In genomic region chr6:146997062-146997461, GRCh38 we compare ENCODE assay signal across 18 cellular contexts.
A peak's percentile ranks its signal among the peaks of the same experiment; 100 is the strongest.
DNase-seq lines count a peak whose midpoint lies in the region; ATAC-seq, FAIRE-seq and TF ChIP-seq lines count a peak whose summit lies in the region.
"Had no signal": no experiment of that assay in that cellular context is flagged by ENCODE, and none has a peak within 500 bp of the region (broad histone marks: within the 10 kb centered on the region; RNA-seq: fewer than 3 reads in every experiment).

No MANE protein-coding gene starts in this region.

- no peaks in the 10 kb centered on the region for H3K36me3 ChIP-seq in SK-N-SH (replicated peaks in 1 of 2; ENCODE audit: control insufficient read depth in 1 of 2, insufficient read depth in 2 of 2, low read length in 1 of 2)
- no peaks in the 10 kb centered on the region for H3K36me3 ChIP-seq in skeletal muscle satellite cell (ENCODE audit: insufficient read depth, low read length)
- H3K36me3 ChIP-seq: heart right ventricle had no signal

- H3K9me3 ChIP-seq in SK-N-SH, result no peaks in the 10 kb centered on the region
- H3K9me3 ChIP-seq in skeletal muscle satellite cell (replicated peaks; ENCODE audit: low read length), result no peaks in the 10 kb centered on the region
- H3K9me3 ChIP-seq: body of pancreas had no signal

- H3K9ac ChIP-seq in SK-N-SH, result no peak overlapping the region
- no peak overlapping the region for H3K9ac ChIP-seq in skeletal muscle satellite cell (ENCODE audit: low read depth, low read length)

- peak overlapping the region in 1 of 2 experiments; percentile 57; a peak in 2 of 4 replicates for H3K27ac ChIP-seq in SK-N-SH (ENCODE audit: low read depth in 2 of 2, low read length in 1 of 2)
- H3K27ac ChIP-seq: body of pancreas, heart right ventricle had no signal

- peak; percentile 75 for FAIRE-seq in H54 (lab: Jason Lieb, UNC)
- FAIRE-seq: G401.6, urothelium cell line had no signal

- no peaks in the 10 kb centered on the region for H4K20me1 ChIP-seq in SK-N-SH (ENCODE audit: insufficient read depth)

- H3K4me3 ChIP-seq in SK-N-SH (ENCODE audit: low read depth in 2 of 2, low read length in 1 of 2), result no peak overlapping the region
- H3K4me3 ChIP-seq in fibroblast of mammary gland (ENCODE audit: control insufficient read depth, low read depth, low read length), result no peak overlapping the region
- no peak overlapping the region for H3K4me3 ChIP-seq in skeletal muscle satellite cell (ENCODE audit: low read length)
- H3K4me3 ChIP-seq: body of pancreas, heart right ventricle had no signal

- peak overlapping the region; percentile 62; the same call in 1 of the 2 replicates for H2AFZ ChIP-seq in SK-N-SH (ENCODE audit: low read depth)

- CTCF ChIA-PET in SK-N-SH (lab: Yijun Ruan, JAX), result no interaction called here

- no peak for TF ChIP-seq POLR2A in H54 (IDR thresholded peaks at IDR 0.05; ENCODE audit: low read depth, low read length)

- no peak for ATAC-seq in GM19463 (IDR thresholded peaks at IDR 0.05; ENCODE audit: unreplicated experiment)
- ATAC-seq in HG03280 (IDR thresholded peaks at IDR 0.05; ENCODE audit: unreplicated experiment), result no peak
- ATAC-seq: body of pancreas; CD8-positive, alpha-beta T cell; effector memory CD8-positive, alpha-beta T cell; heart right ventricle; left lobe of liver; naive thymus-derived CD4-positive, alpha-beta T cell had no signal

- TF ChIP-seq RAD21 in SK-N-SH (IDR thresholded peaks at IDR 0.05; ENCODE audit: low read length), result no peak

- no peak for TF ChIP-seq EP300 in SK-N-SH (IDR thresholded peaks at IDR 0.05; ENCODE audit: borderline replicate concordance in 1 of 2, low read depth in 1 of 2, low read length in 1 of 2)

- H3K4me2 ChIP-seq in SK-N-SH (no peak overlapping the region), skeletal muscle satellite cell (ENCODE audit: low read length) (peak overlapping the region; percentile 25)

- no peaks in the 10 kb centered on the region for H3K27me3 ChIP-seq in SK-N-SH (ENCODE audit: insufficient read depth)
- H3K27me3 ChIP-seq in skeletal muscle satellite cell (ENCODE audit: control insufficient read depth, insufficient read depth, low read length), result no peaks in the 10 kb centered on the region
- H3K27me3 ChIP-seq: body of pancreas, heart right ventricle had no signal

- 33% methylated on average over 1 of the region's 1 CpG for WGBS in SK-N-SH (ENCODE audit: low lambda C conversion rate)

- no peaks in the 10 kb centered on the region for H3K9me2 ChIP-seq in SK-N-SH

- H3K4me1 ChIP-seq in SK-N-SH (ENCODE audit: control insufficient read depth in 1 of 2, insufficient read depth in 2 of 2, low read depth in 1 of 2, low read length in 1 of 2) (peaks cover 3 to 7% of the 10 kb centered on the region in 2 experiments; a peak in 2 of 4 replicates), skeletal muscle satellite cell (ENCODE audit: control insufficient read depth, insufficient read depth, low read length) (peaks cover 29% of the 10 kb centered on the region)
- H3K4me1 ChIP-seq: body of pancreas had no signal

- POLR2A ChIA-PET in SK-N-SH (lab: Yijun Ruan, JAX), result no interaction called here

- no peaks in the 10 kb centered on the region for H3K79me2 ChIP-seq in SK-N-SH (ENCODE audit: insufficient read depth)

- no peak for TF ChIP-seq CTCF in SK-N-SH (IDR thresholded peaks at IDR 0.05)
- TF ChIP-seq CTCF in fibroblast of mammary gland (conservative IDR thresholded peaks at IDR 0.05; ENCODE audit: control insufficient read depth, insufficient read depth, low read depth, low read length), result no peak

- no peaks in the 10 kb centered on the region for H3F3A ChIP-seq in SK-N-SH (replicated peaks; ENCODE audit: insufficient read depth)

- DNase-seq in H54 (ENCODE audit: insufficient read length, low spot score), result no peak
- DNase-seq in SK-N-SH, result no peak
- DNase-seq in fibroblast of mammary gland (ENCODE audit: low read depth), result peak; percentile 88
- no peak for DNase-seq in NCI-H146 treated with DMSO at 0.1 percent for 48 hours (lab: John Stamatoyannopoulos, UW; ENCODE audit: unreplicated experiment)
- DNase-seq: activated CD4-positive, alpha-beta T cell treated with anti-CD3 and anti-CD28 coated beads, Interleukin-2, amount 10 ng/mL, durations not matched to agents 7 days and 5 days; body of pancreas; CD8-positive, alpha-beta T cell; effector memory CD8-positive, alpha-beta T cell; heart right ventricle; naive thymus-derived CD4-positive, alpha-beta T cell; NCI-H1694 treated with DMSO at 0.1 percent for 48 hours; stimulated activated naive CD4-positive, alpha-beta T cell had no signal

TF ChIP-seq in SK-N-SH, 30 proteins besides CTCF, POLR2A, EP300 and RAD21:
- no peak for TF ChIP-seq NRF1 (IDR thresholded peaks at IDR 0.05; ENCODE audit: low read depth, low read length)
- no peak for TF ChIP-seq POLR2AphosphoS5 (IDR thresholded peaks at IDR 0.05; ENCODE audit: low read depth, low read length)
- peak; percentile 58 for TF ChIP-seq TCF12 (IDR thresholded peaks at IDR 0.05)
- TF ChIP-seq SIN3A (IDR thresholded peaks at IDR 0.05; ENCODE audit: borderline replicate concordance, low read depth, low read length), result no peak
- peak; percentile 60 for TF ChIP-seq JUND (IDR thresholded peaks at IDR 0.05)
- TF ChIP-seq, protein P1, sequence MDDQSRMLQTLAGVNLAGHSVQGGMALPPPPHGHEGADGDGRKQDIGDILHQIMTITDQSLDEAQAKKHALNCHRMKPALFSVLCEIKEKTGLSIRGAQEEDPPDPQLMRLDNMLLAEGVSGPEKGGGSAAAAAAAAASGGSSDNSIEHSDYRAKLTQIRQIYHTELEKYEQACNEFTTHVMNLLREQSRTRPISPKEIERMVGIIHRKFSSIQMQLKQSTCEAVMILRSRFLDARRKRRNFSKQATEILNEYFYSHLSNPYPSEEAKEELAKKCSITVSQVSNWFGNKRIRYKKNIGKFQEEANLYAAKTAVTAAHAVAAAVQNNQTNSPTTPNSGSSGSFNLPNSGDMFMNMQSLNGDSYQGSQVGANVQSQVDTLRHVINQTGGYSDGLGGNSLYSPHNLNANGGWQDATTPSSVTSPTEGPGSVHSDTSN (IDR thresholded peaks at IDR 0.05), result peak; percentile 57
- TF ChIP-seq FOSL2 (IDR thresholded peaks at IDR 0.05; ENCODE audit: borderline replicate concordance, low read depth), result peak; percentile 82
